Comparison of ENCODE assay signal across 11 cellular contexts in genomic region chr5:51226420-51226735, GRCh38.
DNase-seq lines count a peak whose midpoint lies in the region; ATAC-seq and TF ChIP-seq lines count a peak whose summit lies in the region.
"Had no signal": no experiment of that assay in that cellular context is flagged by ENCODE, and none has a peak within 500 bp of the region (broad histone marks: within the 10 kb centered on the region; RNA-seq: fewer than 3 reads in every experiment).

No MANE protein-coding gene starts in this region.

- DNase-seq in MCF 10A (ENCODE audit: unreplicated experiment) (peak; percentile 12), breast epithelium (ENCODE audit: low spot score in 2 of 2) (no peak), NCI-H82 treated with DMSO at 0.1 percent for 48 hours (lab: John Stamatoyannopoulos, UW; ENCODE audit: unreplicated experiment) (peak; percentile 5), iPS-NIHi11 (ENCODE audit: low spot score) (peak; percentile 75), SW 1271 (lab: John Stamatoyannopoulos, UW) (no peak), osteocyte (ENCODE audit: extremely low spot score, unreplicated experiment) (no peak)
- no peak for DNase-seq in stimulated activated naive CD8-positive, alpha-beta T cell treated with anti-CD3 and anti-CD28 coated beads, Interleukin-15, Interleukin-2, amounts not matched to agents 100 U/mL and 50 U/mL, for 24 hours
- no peak for DNase-seq in stimulated activated CD4-positive, alpha-beta T cell treated with anti-CD3 and anti-CD28 coated beads, Interleukin-4, amount 100 ng/mL, for 4 hours
- DNase-seq: left ventricle myocardium inferior had no signal

- H3K27ac Mint-ChIP-seq in MCF 10A (ENCODE audit: low read depth, unreplicated experiment) (no peak overlapping the region), osteocyte (ENCODE audit: unreplicated experiment) (no peak overlapping the region)

- BruUV-seq in MCF 10A (replicated peaks; lab: Mats Ljungman, UMichigan) = no TSS peak

- H3K4me3 Mint-ChIP-seq in MCF 10A (ENCODE audit: unreplicated experiment) = no peak overlapping the region
- no peak overlapping the region for H3K4me3 Mint-ChIP-seq in osteocyte (ENCODE audit: unreplicated experiment)

- TF ChIP-seq CTCF in MCF 10A (IDR thresholded peaks at IDR 0.05; ENCODE audit: unreplicated experiment) (no peak), breast epithelium (IDR thresholded peaks at IDR 0.05) (no peak), osteocyte (IDR thresholded peaks at IDR 0.05) (no peak)

- no peaks in the 10 kb centered on the region for H3K27me3 Mint-ChIP-seq in MCF 10A (ENCODE audit: insufficient read depth, unreplicated experiment)
- no peaks in the 10 kb centered on the region for H3K27me3 Mint-ChIP-seq in osteocyte (ENCODE audit: unreplicated experiment)

- no peak for TF ChIP-seq POLR2A in breast epithelium (IDR thresholded peaks at IDR 0.05)

- H3K4me3 ChIP-seq in breast epithelium = no peak overlapping the region
- H3K4me3 ChIP-seq: left ventricle myocardium inferior, Peyer's patch, upper lobe of left lung had no signal

- peaks cover 4% of the 10 kb centered on the region for H3K4me1 Mint-ChIP-seq in MCF 10A (ENCODE audit: insufficient read depth, unreplicated experiment)
- no peaks in the 10 kb centered on the region for H3K4me1 Mint-ChIP-seq in osteocyte (ENCODE audit: unreplicated experiment)

- CTCF ChIA-PET in MCF 10A (lab: Yijun Ruan, JAX) = no interaction called here

- intact Hi-C loops in MCF 10A (cut with micrococcal nuclease) = no loop called here
- intact Hi-C loops in breast epithelium (cut with DNase I; ENCODE audit: low total_unique reads) = no loop called here

- H3K36me3 ChIP-seq in breast epithelium = no peaks in the 10 kb centered on the region
- H3K36me3 ChIP-seq: left ventricle myocardium inferior, Peyer's patch, upper lobe of left lung had no signal

- no peaks in the 10 kb centered on the region for H3K4me1 ChIP-seq in breast epithelium
- H3K4me1 ChIP-seq: upper lobe of left lung had no signal

- POLR2A ChIA-PET in MCF 10A (lab: Yijun Ruan, JAX) = no interaction called here

- H3K9me3 ChIP-seq in breast epithelium = peaks cover 3 to 16% of the 10 kb centered on the region in 2 donors

- H3K36me3 Mint-ChIP-seq in MCF 10A (ENCODE audit: insufficient read depth, unreplicated experiment) (no peaks in the 10 kb centered on the region), osteocyte (ENCODE audit: unreplicated experiment) (no peaks in the 10 kb centered on the region)

- ATAC-seq in stimulated activated naive CD8-positive, alpha-beta T cell treated with anti-CD3 and anti-CD28 coated beads, Interleukin-15, Interleukin-2, amounts not matched to agents 100 U/mL and 50 U/mL, for 24 hours = no peak

- H3K27me3 ChIP-seq in breast epithelium = no peaks in the 10 kb centered on the region
- H3K27me3 ChIP-seq: Peyer's patch, upper lobe of left lung had no signal

- no peak overlapping the region for H3K27ac ChIP-seq in breast epithelium
- H3K27ac ChIP-seq: left ventricle myocardium inferior, upper lobe of left lung had no signal

- H3K9me3 Mint-ChIP-seq in MCF 10A (ENCODE audit: unreplicated experiment) = no peaks in the 10 kb centered on the region
- peaks cover 24% of the 10 kb centered on the region for H3K9me3 Mint-ChIP-seq in osteocyte (ENCODE audit: unreplicated experiment)

Comparison
In these comparisons a context has a peak if more than half of its experiments do, and no peak if none do; other contexts are left out.
1. DNase-seq: peak in MCF 10A (single experiment), NCI-H82 treated with DMSO at 0.1 percent for 48 hours (single experiment) and iPS-NIHi11 (single experiment); none in breast epithelium (0 of 2), stimulated activated naive CD8-positive, alpha-beta T cell treated with anti-CD3 and anti-CD28 coated beads, Interleukin-15, Interleukin-2, amounts not matched to agents 100 U/mL and 50 U/mL, for 24 hours (single experiment), SW 1271 (0 of 2), osteocyte (single experiment) and stimulated activated CD4-positive, alpha-beta T cell treated with anti-CD3 and anti-CD28 coated beads, Interleukin-4, amount 100 ng/mL, for 4 hours (0 of 2).